ENCODE assay signal across 8 cellular contexts in the genomic region with DNA sequence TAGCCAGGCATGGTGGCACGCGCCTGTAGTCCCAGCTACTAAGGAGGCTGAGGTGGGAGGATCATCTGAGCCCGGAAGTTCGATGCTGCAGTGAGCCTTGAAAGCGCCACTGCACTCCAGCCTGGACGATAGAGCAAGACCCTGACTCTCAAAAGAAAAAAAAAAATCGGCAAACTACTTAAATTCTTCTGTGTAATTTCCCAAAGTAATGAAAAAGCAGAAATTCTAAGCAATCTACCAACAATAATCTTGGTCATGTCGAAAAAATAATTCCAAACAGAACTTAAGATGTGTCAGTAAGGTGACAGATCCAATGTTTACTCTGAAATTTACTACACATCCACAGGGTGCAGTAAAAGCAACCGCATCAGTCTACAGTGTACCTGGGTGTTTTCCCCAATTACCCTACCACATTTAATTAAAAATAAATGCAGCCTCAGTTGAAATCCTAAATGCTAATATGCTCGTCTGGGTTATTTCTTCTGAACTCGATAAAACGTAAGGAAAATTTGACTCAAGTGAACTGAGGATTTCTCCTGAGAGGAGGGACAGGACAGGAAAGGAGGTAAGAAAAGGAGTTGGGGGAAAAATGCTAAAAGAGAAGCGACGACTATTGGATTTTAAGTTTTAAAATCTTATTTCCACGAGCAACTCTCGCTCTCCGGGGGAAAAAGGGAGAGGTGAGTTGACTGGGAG. TPM values are rescaled to one million over a fixed set of nuclear protein-coding genes. Genes with fewer than 3 reads are reported as not detected.
A peak's percentile ranks its signal among the peaks of the same experiment; 100 is the strongest.
DNase-seq lines count a peak whose midpoint lies in the region; ATAC-seq lines count a peak whose summit lies in the region.

No MANE protein-coding gene starts in this region.

- H3K4me3 Mint-ChIP-seq in activated CD8-positive, alpha-beta memory T cell treated with anti-CD3 and anti-CD28 coated beads, Interleukin-2, amount 10 ng/mL, durations not matched to agents 7 days and 5 days, result peak overlapping the region; percentile 99
- peak overlapping the region; percentile 96 for H3K4me3 Mint-ChIP-seq in activated naive CD8-positive, alpha-beta T cell treated with anti-CD3 and anti-CD28 coated beads, Interleukin-2, amount 50 U/mL, for 24 hours
- peak overlapping the region; percentile 99 for H3K4me3 Mint-ChIP-seq in stimulated activated naive CD8-positive, alpha-beta T cell treated with anti-CD3 and anti-CD28 coated beads, Interleukin-15, Interleukin-2, amounts not matched to agents 100 ng/mL and 50 ng/mL, for 24 hours

- H3K36me3 Mint-ChIP-seq in activated CD8-positive, alpha-beta memory T cell treated with anti-CD3 and anti-CD28 coated beads, Interleukin-2, amount 10 ng/mL, durations not matched to agents 7 days and 5 days, result peaks cover 9% of the 10 kb centered on the region
- peaks cover 27% of the 10 kb centered on the region for H3K36me3 Mint-ChIP-seq in activated naive CD8-positive, alpha-beta T cell treated with anti-CD3 and anti-CD28 coated beads, Interleukin-2, amount 50 U/mL, for 24 hours (ENCODE audit: low read depth)
- peaks cover 18% of the 10 kb centered on the region for H3K36me3 Mint-ChIP-seq in stimulated activated naive CD8-positive, alpha-beta T cell treated with anti-CD3 and anti-CD28 coated beads, Interleukin-15, Interleukin-2, amounts not matched to agents 100 ng/mL and 50 ng/mL, for 24 hours (ENCODE audit: low read depth)

- H3K9me3 Mint-ChIP-seq in activated CD8-positive, alpha-beta memory T cell treated with anti-CD3 and anti-CD28 coated beads, Interleukin-2, amount 10 ng/mL, durations not matched to agents 7 days and 5 days (ENCODE audit: low read depth), result no peaks in the 10 kb centered on the region
- no peaks in the 10 kb centered on the region for H3K9me3 Mint-ChIP-seq in activated naive CD8-positive, alpha-beta T cell treated with anti-CD3 and anti-CD28 coated beads, Interleukin-2, amount 50 U/mL, for 24 hours
- H3K9me3 Mint-ChIP-seq in stimulated activated naive CD8-positive, alpha-beta T cell treated with anti-CD3 and anti-CD28 coated beads, Interleukin-15, Interleukin-2, amounts not matched to agents 100 ng/mL and 50 ng/mL, for 24 hours, result no peaks in the 10 kb centered on the region

- CTCF ChIA-PET in activated CD8-positive, alpha-beta memory T cell treated with anti-CD3 and anti-CD28 coated beads, Interleukin-2, amount 10 ng/mL, durations not matched to agents 7 days and 5 days (lab: Charles Lee), result interaction anchor here (0.8 to 1.6 kb wide), 2 partner anchors 13 to 44 kb away, joined by 4 read pairs; partner anchors contain the start of gene BPNT1

- no peaks in the 10 kb centered on the region for H3K27me3 ChIP-seq in iPS-20b (ENCODE audit: insufficient read depth, low read length)

- H3K9ac ChIP-seq in iPS-20b (ENCODE audit: low read depth, low read length), result peak overlapping the region; percentile 96

- H3K9me3 ChIP-seq in KOPT-K1 (ENCODE audit: insufficient read depth, low read length, poor library complexity, severe bottlenecking) (no peaks in the 10 kb centered on the region), iPS-20b (ENCODE audit: insufficient read depth, low read depth, low read length) (no peaks in the 10 kb centered on the region)

- peak overlapping the region; percentile 96 for H3K27ac Mint-ChIP-seq in activated CD8-positive, alpha-beta memory T cell treated with anti-CD3 and anti-CD28 coated beads, Interleukin-2, amount 10 ng/mL, durations not matched to agents 7 days and 5 days
- H3K27ac Mint-ChIP-seq in activated naive CD8-positive, alpha-beta T cell treated with anti-CD3 and anti-CD28 coated beads, Interleukin-2, amount 50 U/mL, for 24 hours, result peak overlapping the region; percentile 97
- peak overlapping the region; percentile 98 for H3K27ac Mint-ChIP-seq in stimulated activated naive CD8-positive, alpha-beta T cell treated with anti-CD3 and anti-CD28 coated beads, Interleukin-15, Interleukin-2, amounts not matched to agents 100 ng/mL and 50 ng/mL, for 24 hours

- ATAC-seq in activated CD8-positive, alpha-beta memory T cell treated with anti-CD3 and anti-CD28 coated beads, Interleukin-2, amount 10 ng/mL, durations not matched to agents 7 days and 5 days, result no peak
- no peak for ATAC-seq in activated naive CD8-positive, alpha-beta T cell treated with anti-CD3 and anti-CD28 coated beads, Interleukin-2, amount 50 U/mL, for 24 hours
- no peak for ATAC-seq in HG02852 (IDR thresholded peaks at IDR 0.05; ENCODE audit: unreplicated experiment)

- H3K27ac ChIP-seq in KOPT-K1 (ENCODE audit: low read depth, low read length, poor library complexity, severe bottlenecking) (peak overlapping the region; percentile 68), iPS-20b (ENCODE audit: low read length) (peak overlapping the region; percentile 66)

- peak; percentile 53 for DNase-seq in activated CD8-positive, alpha-beta memory T cell treated with anti-CD3 and anti-CD28 coated beads, Interleukin-2, amount 10 ng/mL, durations not matched to agents 7 days and 5 days
- no peak for DNase-seq in activated CD8-positive, alpha-beta memory T cell treated with anti-CD3 and anti-CD28 coated beads, Interleukin-2, amount 50 U/mL, for 4 hours
- no peak for DNase-seq in activated naive CD8-positive, alpha-beta T cell treated with anti-CD3 and anti-CD28 coated beads, Interleukin-2, amount 50 U/mL, for 24 hours
- DNase-seq in NCI-H1092 treated with DMSO at 0.1 percent for 48 hours (lab: John Stamatoyannopoulos, UW), result no peak

- no peaks in the 10 kb centered on the region for H3K27me3 Mint-ChIP-seq in activated CD8-positive, alpha-beta memory T cell treated with anti-CD3 and anti-CD28 coated beads, Interleukin-2, amount 10 ng/mL, durations not matched to agents 7 days and 5 days
- peaks cover 2% of the 10 kb centered on the region for H3K27me3 Mint-ChIP-seq in activated naive CD8-positive, alpha-beta T cell treated with anti-CD3 and anti-CD28 coated beads, Interleukin-2, amount 50 U/mL, for 24 hours
- H3K27me3 Mint-ChIP-seq in stimulated activated naive CD8-positive, alpha-beta T cell treated with anti-CD3 and anti-CD28 coated beads, Interleukin-15, Interleukin-2, amounts not matched to agents 100 ng/mL and 50 ng/mL, for 24 hours, result no peaks in the 10 kb centered on the region

- peak overlapping the region; percentile 99 for H3K4me3 ChIP-seq in iPS-20b (ENCODE audit: low read length)

- H3K36me3 ChIP-seq in KOPT-K1 (ENCODE audit: insufficient read depth, low read length), result peaks cover 5% of the 10 kb centered on the region
- no peaks in the 10 kb centered on the region; the same call in 1 of the 2 replicates for H3K36me3 ChIP-seq in iPS-20b (ENCODE audit: insufficient read depth, low read depth, low read length)

- peaks cover 40% of the 10 kb centered on the region for H3K4me1 Mint-ChIP-seq in activated CD8-positive, alpha-beta memory T cell treated with anti-CD3 and anti-CD28 coated beads, Interleukin-2, amount 10 ng/mL, durations not matched to agents 7 days and 5 days
- H3K4me1 Mint-ChIP-seq in activated naive CD8-positive, alpha-beta T cell treated with anti-CD3 and anti-CD28 coated beads, Interleukin-2, amount 50 U/mL, for 24 hours, result peaks cover 51% of the 10 kb centered on the region
- H3K4me1 Mint-ChIP-seq in stimulated activated naive CD8-positive, alpha-beta T cell treated with anti-CD3 and anti-CD28 coated beads, Interleukin-15, Interleukin-2, amounts not matched to agents 100 ng/mL and 50 ng/mL, for 24 hours (ENCODE audit: low read depth), result peaks cover 44% of the 10 kb centered on the region

- no peaks in the 10 kb centered on the region for H3K4me1 ChIP-seq in iPS-20b (ENCODE audit: insufficient read depth, low read length)

RNA-seq across cellular contexts. Expression of gene EPRS1, which starts 0.8 kb away (rescaled TPM):
- total RNA-seq in activated CD8-positive, alpha-beta memory T cell treated with anti-CD3 and anti-CD28 coated beads, Interleukin-2, amount 10 ng/mL, durations not matched to agents 7 days and 5 days, result 100 to 1,000 TPM; 100 to 144 TPM

RNA-seq across cellular contexts. Expression of gene BPNT1, which starts 44.1 kb away (rescaled TPM):
- total RNA-seq in activated CD8-positive, alpha-beta memory T cell treated with anti-CD3 and anti-CD28 coated beads, Interleukin-2, amount 10 ng/mL, durations not matched to agents 7 days and 5 days, result 10 to 100 TPM; 22.5 to 27.7 TPM

RNA-seq across cellular contexts. Expression of gene IARS2, which starts 48.4 kb away (rescaled TPM):
- 10 to 100 TPM; 50.3 to 59.4 TPM for total RNA-seq in activated CD8-positive, alpha-beta memory T cell treated with anti-CD3 and anti-CD28 coated beads, Interleukin-2, amount 10 ng/mL, durations not matched to agents 7 days and 5 days
